8 cellular contexts compared by ENCODE assay signal in genomic region chr10:97072851-97073665, GRCh38.
DNase-seq lines count a peak whose midpoint lies in the region; ATAC-seq and TF ChIP-seq lines count a peak whose summit lies in the region.

No MANE protein-coding gene starts in this region.

- no peaks in the 10 kb centered on the region for H3K36me3 Mint-ChIP-seq in GM23338 (ENCODE audit: low read depth)
- H3K36me3 Mint-ChIP-seq in chondrocyte (ENCODE audit: low read depth): no peaks in the 10 kb centered on the region

- H3K27me3 Mint-ChIP-seq in GM23338 (ENCODE audit: insufficient read depth, low read depth, poor library complexity): peaks cover 8% of the 10 kb centered on the region
- H3K27me3 Mint-ChIP-seq in chondrocyte (ENCODE audit: low read depth): peaks cover 56% of the 10 kb centered on the region

- ATAC-seq in GM23338: peak; percentile 80
- peak; percentile 92 for ATAC-seq in left lobe of liver
- no peak for ATAC-seq in GM21390 (IDR thresholded peaks at IDR 0.05; ENCODE audit: unreplicated experiment)

- H3K9me3 Mint-ChIP-seq in GM23338 (peaks cover 7% of the 10 kb centered on the region), chondrocyte (ENCODE audit: low read depth) (peaks cover 7% of the 10 kb centered on the region)

- H3K4me3 Mint-ChIP-seq in GM23338 (no peak overlapping the region), chondrocyte (ENCODE audit: unreplicated experiment) (no peak overlapping the region)

- peak overlapping the region; percentile 86 for H2AFZ ChIP-seq in GM23338

- H3K36me3 ChIP-seq in GM23338 (ENCODE audit: insufficient read depth): no peaks in the 10 kb centered on the region

- peak; percentile 92 for DNase-seq in AG20443 (ENCODE audit: low spot score)
- DNase-seq in GM23338 (ENCODE audit: low spot score): peak; percentile 90
- peak; percentile 80 for DNase-seq in NCI-H2227 (lab: John Stamatoyannopoulos, UW; ENCODE audit: unreplicated experiment)
- peak; percentile 79 to 83 for DNase-seq in activated CD4-positive, alpha-beta T cell treated with anti-CD3 and anti-CD28 coated beads for 24 hours (ENCODE audit: low read depth in 2 of 2)
- DNase-seq in chondrocyte (ENCODE audit: low spot score): no peak
- peak; percentile 73 for DNase-seq in left lobe of liver (ENCODE audit: low spot score)
- peak; percentile 65 to 77 for DNase-seq in stimulated activated CD4-positive, alpha-beta T cell treated with anti-CD3 and anti-CD28 coated beads, Interleukin-4, amount 100 ng/mL, for 4 hours

- H3K4me1 ChIP-seq in GM23338 (ENCODE audit: insufficient read depth): peaks cover 6% of the 10 kb centered on the region; the same call in 1 of the 2 replicates

- H3F3A ChIP-seq in GM23338 (replicated peaks; ENCODE audit: low read depth): no peaks in the 10 kb centered on the region

- no peak overlapping the region for H3K27ac ChIP-seq in GM23338 (ENCODE audit: low read depth)

- peak; percentile 89 to 98 for TF ChIP-seq CTCF in GM23338 (conservative IDR thresholded peaks at IDR 0.05; ENCODE audit: low read depth in 2 of 2)
- peak; percentile 93 for TF ChIP-seq CTCF in chondrocyte (IDR thresholded peaks at IDR 0.05)

- H4K20me1 ChIP-seq in GM23338 (replicated peaks; ENCODE audit: insufficient read depth): no peaks in the 10 kb centered on the region

- H3K27ac Mint-ChIP-seq in GM23338: no peak overlapping the region
- no peak overlapping the region for H3K27ac Mint-ChIP-seq in chondrocyte (ENCODE audit: unreplicated experiment)

- no peaks in the 10 kb centered on the region for H3K9me2 ChIP-seq in GM23338 (ENCODE audit: insufficient read depth)

- H3K27me3 ChIP-seq in GM23338 (ENCODE audit: insufficient read depth): no peaks in the 10 kb centered on the region

- no peaks in the 10 kb centered on the region for H3K79me2 ChIP-seq in GM23338 (replicated peaks; ENCODE audit: insufficient read depth)

- H3K4me2 ChIP-seq in GM23338: no peak overlapping the region

- no peak overlapping the region for H3K4me3 ChIP-seq in GM23338

- H3K4me1 Mint-ChIP-seq in GM23338: peaks cover 19% of the 10 kb centered on the region
- H3K4me1 Mint-ChIP-seq in chondrocyte (ENCODE audit: low read depth): no peaks in the 10 kb centered on the region

TF ChIP-seq in GM23338, 12 proteins besides CTCF, POLR2A, EP300 and RAD21:
- TF ChIP-seq POLR2AphosphoS5 (IDR thresholded peaks at IDR 0.05; ENCODE audit: low read depth): no peak
- TF ChIP-seq ZNF114 (CRISPR knock-in tag; IDR thresholded peaks at IDR 0.05): no peak
- no peak for TF ChIP-seq EZH2phosphoT487 (IDR thresholded peaks at IDR 0.05; ENCODE audit: unreplicated experiment)
- TF ChIP-seq NANOG (IDR thresholded peaks at IDR 0.05; ENCODE audit: borderline replicate concordance): no peak
- TF ChIP-seq JUNB (IDR thresholded peaks at IDR 0.05; ENCODE audit: unreplicated experiment): no peak
- no peak for TF ChIP-seq REST (IDR thresholded peaks at IDR 0.05; ENCODE audit: unreplicated experiment)
- no peak for TF ChIP-seq EZH2 (IDR thresholded peaks at IDR 0.05; ENCODE audit: low read depth, unreplicated experiment)
- no peak for TF ChIP-seq ZNF331 (CRISPR knock-in tag; IDR thresholded peaks at IDR 0.05; ENCODE audit: low read depth)
